ENCODE assay signal across 21 cellular contexts in the genomic region with DNA sequence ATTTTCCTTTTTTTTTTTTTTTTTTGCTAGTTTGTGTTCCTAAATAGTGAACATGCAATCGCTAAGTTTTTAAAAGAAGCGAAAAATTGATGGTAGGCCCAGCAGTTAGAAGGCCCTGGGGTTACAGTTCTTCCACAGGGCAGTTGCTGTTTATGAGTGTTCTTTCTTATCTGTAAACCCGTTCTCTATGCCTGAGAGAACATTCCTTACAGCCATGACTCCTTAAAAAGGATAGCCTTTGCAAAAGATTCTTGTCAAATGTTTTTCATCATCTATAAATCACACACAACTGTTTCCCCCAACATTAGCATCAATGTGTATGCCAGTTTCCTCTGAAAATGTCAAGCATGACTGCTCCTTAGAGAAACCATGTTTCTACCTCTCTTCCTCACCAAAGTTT. TPM values are rescaled to one million over a fixed set of nuclear protein-coding genes. Genes with fewer than 3 reads are reported as not detected.
DNase-seq lines count a peak whose midpoint lies in the region; ATAC-seq and TF ChIP-seq lines count a peak whose summit lies in the region.
"Had no signal": no experiment of that assay in that cellular context is flagged by ENCODE, and none has a peak within 500 bp of the region (broad histone marks: within the 10 kb centered on the region; RNA-seq: fewer than 3 reads in every experiment).

No MANE protein-coding gene starts in this region.

- no peaks in the 10 kb centered on the region for H3K9me2 ChIP-seq in hepatocyte (replicated peaks; ENCODE audit: insufficient read depth)

- DNase-seq in T-helper 17 cell (no peak), hepatocyte (ENCODE audit: low spot score) (no peak), renal cortical epithelial cell (ENCODE audit: low read depth) (peak; percentile 33), iPS-NIHi7 (ENCODE audit: extremely low spot score) (no peak)
- DNase-seq in activated T-cell treated with anti-CD3 and anti-CD28 coated beads, Interleukin-2, amount 50 U/mL, for 72 hours, result no peak
- no peak for DNase-seq in CD8-positive, alpha-beta T cell
- DNase-seq: 8988T, AML-193, DMS53, GDM1, MM.1S, NCI-H1092, NCI-H1436, NCI-H187 treated with DMSO at 0.1 percent for 48 hours, NCI-H2107, NCI-H510A, NCI-H748 treated with DMSO at 0.1 percent for 48 hours, SIG-M5 had no signal

- H3K9me3 ChIP-seq in BLaER1 (no peaks in the 10 kb centered on the region), T-helper 17 cell (ENCODE audit: control insufficient read depth, low read length, poor library complexity, severe bottlenecking) (no peaks in the 10 kb centered on the region), hepatocyte (ENCODE audit: low read depth) (no peaks in the 10 kb centered on the region)
- no peaks in the 10 kb centered on the region for H3K9me3 ChIP-seq in CD8-positive, alpha-beta T cell (ENCODE audit: low read length)

- H3K27me3 ChIP-seq in BLaER1 (no peaks in the 10 kb centered on the region), hepatocyte (no peaks in the 10 kb centered on the region)
- no peaks in the 10 kb centered on the region for H3K27me3 ChIP-seq in CD8-positive, alpha-beta T cell (ENCODE audit: insufficient read depth, low read length)

- peak overlapping the region; percentile 54 for H3K27ac Mint-ChIP-seq in T-helper 17 cell
- no peak overlapping the region for H3K27ac Mint-ChIP-seq in activated T-cell treated with anti-CD3 and anti-CD28 coated beads, Interleukin-2, amount 50 U/mL, for 72 hours
- no peak overlapping the region for H3K27ac Mint-ChIP-seq in CD8-positive, alpha-beta T cell
- H3K27ac Mint-ChIP-seq: CD14-positive monocyte had no signal

- no peak overlapping the region for H3K9ac ChIP-seq in BLaER1

- WGBS in hepatocyte (ENCODE audit: low lambda C conversion rate, missing lambda C conversion rate), result 66% methylated on average over 3 of the region's 3 CpGs

- no peak for TF ChIP-seq CTCF in hepatocyte (IDR thresholded peaks at IDR 0.05; ENCODE audit: poor library complexity)
- TF ChIP-seq CTCF in CD8-positive, alpha-beta T cell (IDR thresholded peaks at IDR 0.05), result no peak

- H3K36me3 Mint-ChIP-seq in T-helper 17 cell (ENCODE audit: low read depth), result peaks cover 4% of the 10 kb centered on the region
- no peaks in the 10 kb centered on the region for H3K36me3 Mint-ChIP-seq in activated T-cell treated with anti-CD3 and anti-CD28 coated beads, Interleukin-2, amount 50 U/mL, for 72 hours (ENCODE audit: insufficient read depth in 2 of 2)
- H3K36me3 Mint-ChIP-seq in CD8-positive, alpha-beta T cell, result no peaks in the 10 kb centered on the region
- H3K36me3 Mint-ChIP-seq: CD14-positive monocyte had no signal

- POLR2A ChIA-PET in CD8-positive, alpha-beta T cell (lab: Charles Lee), result interaction anchor here (0.6 to 0.7 kb wide), 2 partner anchors 18 to 175 kb away, joined by 3 read pairs; no protein-coding TSS in a partner anchor

- H3K9me3 Mint-ChIP-seq in activated T-cell treated with anti-CD3 and anti-CD28 coated beads, Interleukin-2, amount 50 U/mL, for 72 hours, result no peaks in the 10 kb centered on the region
- H3K9me3 Mint-ChIP-seq in CD8-positive, alpha-beta T cell, result no peaks in the 10 kb centered on the region

- intact Hi-C loops in CD8-positive, alpha-beta T cell (cut with DNase I, micrococcal nuclease), result loop anchor here (10.0 kb wide), 2 partner anchors 137 to 167 kb away; a partner anchor contains a TSS

- peaks cover 50% of the 10 kb centered on the region for H3K27me3 Mint-ChIP-seq in T-helper 17 cell
- no peaks in the 10 kb centered on the region for H3K27me3 Mint-ChIP-seq in activated T-cell treated with anti-CD3 and anti-CD28 coated beads, Interleukin-2, amount 50 U/mL, for 72 hours (ENCODE audit: low read depth)
- peaks cover 25% of the 10 kb centered on the region for H3K27me3 Mint-ChIP-seq in CD8-positive, alpha-beta T cell (ENCODE audit: low read depth)

- H3K27ac ChIP-seq in BLaER1 (no peak overlapping the region), hepatocyte (peak overlapping the region; percentile 63)
- H3K27ac ChIP-seq in CD8-positive, alpha-beta T cell (ENCODE audit: low read depth, low read length), result no peak overlapping the region

- peaks cover 17% of the 10 kb centered on the region for H3K4me1 Mint-ChIP-seq in T-helper 17 cell
- H3K4me1 Mint-ChIP-seq in activated T-cell treated with anti-CD3 and anti-CD28 coated beads, Interleukin-2, amount 50 U/mL, for 72 hours (ENCODE audit: low read depth), result peaks cover 19% of the 10 kb centered on the region
- peaks cover 18% of the 10 kb centered on the region for H3K4me1 Mint-ChIP-seq in CD8-positive, alpha-beta T cell (ENCODE audit: low read depth)

- H4K20me1 ChIP-seq in BLaER1 (no peaks in the 10 kb centered on the region), hepatocyte (ENCODE audit: insufficient read depth, poor library complexity, severe bottlenecking) (no peaks in the 10 kb centered on the region)

- peaks cover 36% of the 10 kb centered on the region for H3K4me1 ChIP-seq in BLaER1
- peaks cover 12% of the 10 kb centered on the region for H3K4me1 ChIP-seq in hepatocyte (ENCODE audit: insufficient read depth)
- peaks cover 8% of the 10 kb centered on the region for H3K4me1 ChIP-seq in CD8-positive, alpha-beta T cell (ENCODE audit: insufficient read depth, low read length)

- no peaks in the 10 kb centered on the region for H3K79me2 ChIP-seq in hepatocyte

- no peak for ATAC-seq in T-helper 17 cell
- ATAC-seq in GM21367 (IDR thresholded peaks at IDR 0.05; ENCODE audit: unreplicated experiment), result no peak
- ATAC-seq in activated T-cell treated with anti-CD3 and anti-CD28 coated beads, Interleukin-2, amount 50 U/mL, for 72 hours (replicated peaks in 1 of 2), result no peak
- ATAC-seq in CD8-positive, alpha-beta T cell, result no peak

- H3K36me3 ChIP-seq in BLaER1 (no peaks in the 10 kb centered on the region), hepatocyte (replicated peaks; ENCODE audit: insufficient read depth, low read depth) (no peaks in the 10 kb centered on the region)
- H3K36me3 ChIP-seq in CD8-positive, alpha-beta T cell (ENCODE audit: insufficient read depth, low read length), result no peaks in the 10 kb centered on the region

- H3K4me2 ChIP-seq in BLaER1 (peak overlapping the region; percentile 45), hepatocyte (no peak overlapping the region)

- H3K4me3 ChIP-seq in BLaER1, result no peak overlapping the region
- no peak overlapping the region for H3K4me3 ChIP-seq in hepatocyte
- H3K4me3 ChIP-seq in CD8-positive, alpha-beta T cell (ENCODE audit: low read depth, low read length), result no peak overlapping the region

- no peak overlapping the region for H3K4me3 Mint-ChIP-seq in T-helper 17 cell
- no peak overlapping the region for H3K4me3 Mint-ChIP-seq in activated T-cell treated with anti-CD3 and anti-CD28 coated beads, Interleukin-2, amount 50 U/mL, for 72 hours
- H3K4me3 Mint-ChIP-seq in CD8-positive, alpha-beta T cell, result no peak overlapping the region
- H3K4me3 Mint-ChIP-seq: CD14-positive monocyte had no signal

- CTCF ChIA-PET in CD8-positive, alpha-beta T cell (lab: Charles Lee), result interaction anchor here (0.7 to 1.2 kb wide), 2 partner anchors 78 to 227 kb away, joined by 3 to 5 read pairs; no protein-coding TSS in a partner anchor

- H2AFZ ChIP-seq in hepatocyte, result no peak overlapping the region

RNA-seq across cellular contexts. Expression of a gene that starts 23.8 kb away (rescaled TPM):
- total RNA-seq in T-helper 17 cell (1 to 10 TPM in 1 of 2 donors, under 1 TPM in 1; 0.15 to 6.2 TPM), hepatocyte (15.5 and 20.3 TPM in 2 replicates), renal cortical epithelial cell (0.20 and 1.7 TPM in 2 replicates)
- 12.0 and 17.0 TPM in 2 replicates for polyA plus RNA-seq in hepatocyte
- under 1 TPM in 1 of 2 donors, not detected in 1; 0.24 TPM for total RNA-seq in activated T-cell treated with anti-CD3 and anti-CD28 coated beads, Interleukin-2, amount 50 U/mL, for 72 hours
- total RNA-seq in CD8-positive, alpha-beta T cell, result under 1 TPM in 1 of 2 experiments, not detected in 1; 0.31 TPM
